ENCODE assay signal across 8 cellular contexts in the genomic region with DNA sequence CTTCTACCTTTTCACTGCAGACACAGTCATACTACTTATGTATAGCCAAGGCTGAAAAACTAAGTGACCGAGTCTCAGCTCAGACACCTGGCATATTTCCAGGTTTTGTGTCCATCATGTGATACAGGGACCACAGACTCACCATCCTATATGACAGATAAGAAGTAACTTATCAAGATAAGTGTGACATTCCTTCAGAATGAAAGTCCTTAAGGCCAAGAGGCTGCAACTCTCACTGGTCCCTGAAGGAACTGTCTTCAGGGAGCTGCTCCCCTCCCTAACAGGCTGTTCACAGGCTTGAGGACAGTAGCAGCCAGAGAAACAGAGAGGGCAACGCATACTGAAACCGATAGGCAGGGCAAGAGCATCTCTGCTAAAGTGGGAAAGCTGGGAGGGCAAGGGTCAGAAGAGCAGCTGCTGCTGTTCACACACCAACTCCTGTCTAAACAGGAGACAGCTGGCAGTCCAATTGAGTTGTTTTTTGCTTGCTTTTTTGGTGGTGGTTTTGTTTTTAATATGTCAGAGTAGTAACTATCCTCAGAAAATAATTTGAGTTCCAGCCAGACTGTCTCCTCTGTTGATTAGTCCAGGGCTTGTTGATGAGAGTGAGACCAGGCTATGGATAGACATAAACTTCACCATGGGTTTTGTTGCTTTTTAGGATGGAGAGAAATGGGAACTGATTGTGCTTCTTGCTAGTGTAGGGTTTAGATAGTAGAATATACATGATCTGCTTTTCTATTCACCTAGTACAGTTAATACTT.
DNase-seq lines count a peak whose midpoint lies in the region; ATAC-seq lines count a peak whose summit lies in the region.

No MANE protein-coding gene starts in this region.

- H3K27ac Mint-ChIP-seq in activated naive CD4-positive, alpha-beta T cell treated with anti-CD3 and anti-CD28 coated beads, Interleukin-2, amount 50 U/mL, for 24 hours = peak overlapping the region; percentile 10

- no peaks in the 10 kb centered on the region for H3K27me3 Mint-ChIP-seq in activated naive CD4-positive, alpha-beta T cell treated with anti-CD3 and anti-CD28 coated beads, Interleukin-2, amount 50 U/mL, for 24 hours

- intact Hi-C loops in left ventricle myocardium superior (cut with micrococcal nuclease) = no loop called here

- ATAC-seq in HG03066 (IDR thresholded peaks at IDR 0.05; ENCODE audit: low read depth, unreplicated experiment) (peak; percentile 49), left ventricle myocardium superior (peak; percentile 32)

- H3K9me3 Mint-ChIP-seq in activated naive CD4-positive, alpha-beta T cell treated with anti-CD3 and anti-CD28 coated beads, Interleukin-2, amount 50 U/mL, for 24 hours = no peaks in the 10 kb centered on the region

- no peak for DNase-seq in activated naive CD4-positive, alpha-beta T cell (lab: John Stamatoyannopoulos, UW)
- DNase-seq in SK-N-DZ (ENCODE audit: low spot score) (peak; percentile 30), left ventricle myocardium superior (no peak), substantia nigra (lab: John Stamatoyannopoulos, UW) (peak in 8 of 49 donors; percentile 14 to 54 (median 29)), mucosa of gallbladder (ENCODE audit: low spot score) (no peak), KBM-7 (no peak)

- in situ Hi-C loops in KBM-7 (cut with MboI; ENCODE audit: low pct_unique_long_range_greater_than_20kb, low sequenced_read_pairs) = no loop called here

- peak overlapping the region; percentile 85 for H3K27ac ChIP-seq in substantia nigra (ENCODE audit: low read depth, low read length, poor library complexity, severe bottlenecking)

- H3K4me1 Mint-ChIP-seq in activated naive CD4-positive, alpha-beta T cell treated with anti-CD3 and anti-CD28 coated beads, Interleukin-2, amount 50 U/mL, for 24 hours = peaks cover 85% of the 10 kb centered on the region

- peaks cover 5% of the 10 kb centered on the region for H3K36me3 Mint-ChIP-seq in activated naive CD4-positive, alpha-beta T cell treated with anti-CD3 and anti-CD28 coated beads, Interleukin-2, amount 50 U/mL, for 24 hours

- H3K4me3 Mint-ChIP-seq in activated naive CD4-positive, alpha-beta T cell treated with anti-CD3 and anti-CD28 coated beads, Interleukin-2, amount 50 U/mL, for 24 hours = no peak overlapping the region
